In genomic region chr12:21776242-21776641, GRCh38 we compare ENCODE assay signal across 26 cellular contexts. TPM values are rescaled to one million over a fixed set of nuclear protein-coding genes. Genes with fewer than 3 reads are reported as not detected.
DNase-seq lines count a peak whose midpoint lies in the region; ATAC-seq, FAIRE-seq and TF ChIP-seq lines count a peak whose summit lies in the region.
"Had no signal": no experiment of that assay in that cellular context is flagged by ENCODE, and none has a peak within 500 bp of the region (broad histone marks: within the 10 kb centered on the region; RNA-seq: fewer than 3 reads in every experiment).

No MANE protein-coding gene starts in this region.

- H2BK15ac ChIP-seq in mesenchymal stem cell (ENCODE audit: low read depth, poor library complexity, severe bottlenecking), result no peak overlapping the region

- H3K36me3 ChIP-seq in K562 (ENCODE audit: control insufficient read depth, insufficient read depth, low read length), result no peaks in the 10 kb centered on the region; the same call in 2 of the 3 replicates
- H3K36me3 ChIP-seq in heart left ventricle, result peaks cover 0 to 16% (median 0%) of the 10 kb centered on the region in 9 donors
- no peaks in the 10 kb centered on the region for H3K36me3 ChIP-seq in mesenchymal stem cell (ENCODE audit: control insufficient read depth in 1 of 2, insufficient read depth in 2 of 2, low read depth in 1 of 2, low read length in 2 of 2)
- H3K36me3 ChIP-seq in tibial artery, result no peaks in the 10 kb centered on the region
- no peaks in the 10 kb centered on the region for H3K36me3 ChIP-seq in A673 (ENCODE audit: insufficient read depth, low read length, poor library complexity, severe bottlenecking)
- H3K36me3 ChIP-seq: breast epithelium, Peyer's patch, vagina had no signal

- intact Hi-C loops in K562 (cut with micrococcal nuclease) (no loop called here), heart left ventricle (cut with DNase I) (loop anchor here in 6 of 10 donors (5.0 to 10.0 kb wide), 6 partner anchors 36 to 169 kb away; partner anchors contain the start of gene ABCC9 (in 2 of the 6)), tibial artery (cut with DNase I; ENCODE audit: low total_unique reads) (loop anchor here (5.0 kb wide), 1 partner anchor 46 kb away; no protein-coding TSS in a partner anchor), A673 (cut with micrococcal nuclease; ENCODE audit: unreplicated experiment) (no loop called here)

- no peaks in the 10 kb centered on the region for H3K9me1 ChIP-seq in K562 (ENCODE audit: control insufficient read depth, insufficient read depth, low read length)

- peaks cover 0 to 8% of the 10 kb centered on the region in 2 experiments; a peak in 3 of 5 replicates for H3K4me1 ChIP-seq in K562 (replicated peaks in 1 of 2; ENCODE audit: control insufficient read depth in 2 of 2, insufficient read depth in 2 of 2, low read length in 2 of 2)
- peaks cover 0 to 40% (median 5%) of the 10 kb centered on the region in 12 donors for H3K4me1 ChIP-seq in heart left ventricle
- H3K4me1 ChIP-seq in mesenchymal stem cell (ENCODE audit: control insufficient read depth, insufficient read depth, low read depth, low read length), result peaks cover 4% of the 10 kb centered on the region
- H3K4me1 ChIP-seq in tibial artery, result peaks cover 0 to 21% (median 2%) of the 10 kb centered on the region in 4 donors
- no peaks in the 10 kb centered on the region for H3K4me1 ChIP-seq in A673 (ENCODE audit: insufficient read depth, low read length, poor library complexity, severe bottlenecking)
- H3K4me1 ChIP-seq: breast epithelium, Peyer's patch had no signal

- no peak overlapping the region for H4K91ac ChIP-seq in mesenchymal stem cell (ENCODE audit: low read length)

- H3K27me3 ChIP-seq in K562 (ENCODE audit: control insufficient read depth in 2 of 2, insufficient read depth in 2 of 2, low read length in 2 of 2) (no peaks in the 10 kb centered on the region; a peak in 1 of 5 replicates), heart left ventricle (peaks cover 0 to 29% (median 0%) of the 10 kb centered on the region in 9 donors), mesenchymal stem cell (ENCODE audit: control insufficient read depth in 1 of 2, insufficient read depth in 1 of 2, low read length in 2 of 2) (no peaks in the 10 kb centered on the region), tibial artery (no peaks in the 10 kb centered on the region), A673 (replicated peaks; ENCODE audit: insufficient read depth, low read depth, low read length, poor library complexity) (peaks cover 60% of the 10 kb centered on the region)
- H3K27me3 ChIP-seq: breast epithelium, Peyer's patch, vagina had no signal

- H3K4ac ChIP-seq in mesenchymal stem cell (ENCODE audit: low read depth in 1 of 2, low read length in 2 of 2), result no peak overlapping the region

- DNase-seq in K562 (ENCODE audit: extremely low read depth in 1 of 4, low spot score in 3 of 4), result no peak
- peak in 3 of 5 donors; percentile 42 to 69 (median 55) for DNase-seq in heart left ventricle
- no peak for DNase-seq in mesenchymal stem cell
- DNase-seq in tibial artery, result no peak
- no peak for DNase-seq in A673 (ENCODE audit: low spot score)
- DNase-seq: activated CD4-positive, alpha-beta T cell treated with anti-CD3 and anti-CD28 coated beads for 4 hours; activated naive CD8-positive, alpha-beta T cell treated with anti-CD3 and anti-CD28 coated beads, Interleukin-2, amount 50 U/mL, for 24 hours; CD4-positive, alpha-beta T cell; cortex of kidney; DMS153; H7; KBM-7; MM.1S; NCI-H1417 treated with DMSO at 0.1 percent for 48 hours; NCI-H524; Peyer's patch; stimulated activated CD4-positive, alpha-beta T cell treated with anti-CD3 and anti-CD28 coated beads, Interleukin-15, amount 100 ng/mL, for 24 hours; stimulated activated CD8-positive, alpha-beta memory T cell treated with anti-CD3 and anti-CD28 coated beads, Interleukin-4, amount 100 ng/mL, for 48 hours had no signal

- no peak overlapping the region for H3K23ac ChIP-seq in mesenchymal stem cell (ENCODE audit: low read length in 2 of 2)

- TF ChIP-seq RAD21 in K562 (CRISPR knock-in tag; conservative IDR thresholded peaks at IDR 0.05 in 1 of 2, IDR thresholded peaks at IDR 0.05 in 1 of 2), result no peak

- no peak overlapping the region for H4K8ac ChIP-seq in mesenchymal stem cell (ENCODE audit: low read length)

- POLR2A ChIA-PET in K562 (lab: Yijun Ruan, JAX), result interaction anchor here (0.7 kb wide), 1 partner anchor 391 kb away, joined by 3 read pairs; no protein-coding TSS in a partner anchor
- POLR2A ChIA-PET in A673 (lab: Charles Lee; ENCODE audit: low non-redundant PET), result no interaction called here

- no peak overlapping the region for H3K4me3 ChIP-seq in K562
- peak overlapping the region in 3 of 12 donors; percentile 70 to 79 (median 78) for H3K4me3 ChIP-seq in heart left ventricle
- H3K4me3 ChIP-seq in mesenchymal stem cell (ENCODE audit: insufficient read depth in 1 of 2, low read depth in 1 of 2, low read length in 2 of 2), result no peak overlapping the region
- no peak overlapping the region for H3K4me3 ChIP-seq in tibial artery
- H3K4me3 ChIP-seq in A673 (ENCODE audit: low read depth, low read length, poor library complexity, severe bottlenecking), result no peak overlapping the region
- H3K4me3 ChIP-seq: Peyer's patch, vagina had no signal

- H2BK120ac ChIP-seq in mesenchymal stem cell (ENCODE audit: low read depth, low read length), result no peak overlapping the region

- CTCF ChIA-PET in K562 (lab: Yijun Ruan, JAX; ENCODE audit: low intra/inter-chr PET ratio), result no interaction called here
- CTCF ChIA-PET in A673 (lab: Charles Lee), result no interaction called here

- ATAC-seq in K562 (no peak), heart left ventricle (peak in 3 of 4 donors; percentile 38 to 69 (median 43)), HG02840 (IDR thresholded peaks at IDR 0.05; ENCODE audit: low FRiP score, unreplicated experiment) (no peak), GM21619 (IDR thresholded peaks at IDR 0.05; ENCODE audit: unreplicated experiment) (no peak)
- ATAC-seq: activated naive CD8-positive, alpha-beta T cell treated with anti-CD3 and anti-CD28 coated beads, Interleukin-2, amount 50 U/mL, for 24 hours; sciatic nerve had no signal

- H2AFZ ChIP-seq in K562 (ENCODE audit: low read depth, low read length) (peak overlapping the region; percentile 61; the same call in 1 of the 2 replicates), mesenchymal stem cell (ENCODE audit: low read depth, low read length) (no peak overlapping the region)

- no peaks in the 10 kb centered on the region for H3K9me3 ChIP-seq in K562 (replicated peaks; ENCODE audit: control insufficient read depth, insufficient read depth, low read depth, low read length)
- no peaks in the 10 kb centered on the region for H3K9me3 ChIP-seq in heart left ventricle
- no peaks in the 10 kb centered on the region for H3K9me3 ChIP-seq in mesenchymal stem cell (ENCODE audit: control insufficient read depth, low read length)
- H3K9me3 ChIP-seq in tibial artery, result no peaks in the 10 kb centered on the region
- no peaks in the 10 kb centered on the region for H3K9me3 ChIP-seq in A673 (ENCODE audit: low read depth, low read length, poor library complexity, severe bottlenecking)
- H3K9me3 ChIP-seq: breast epithelium, Peyer's patch, vagina had no signal

- BruUV-seq in K562 (replicated peaks; lab: Mats Ljungman, UMichigan) (no TSS peak), A673 (replicated peaks; lab: Mats Ljungman, UMichigan) (no TSS peak)

- H3K9ac ChIP-seq in K562 (ENCODE audit: insufficient read depth in 1 of 2, low read depth in 2 of 2, low read length in 2 of 2) (peak overlapping the region in 1 of 2 experiments; percentile 63; a peak in 1 of 4 replicates), mesenchymal stem cell (ENCODE audit: low read length) (no peak overlapping the region)

- peak overlapping the region; percentile 26; the same call in 2 of the 3 replicates for H3K27ac ChIP-seq in K562 (ENCODE audit: extremely low read depth, low read depth, low read length)
- peak overlapping the region; percentile 81 to 96 (median 92) for H3K27ac ChIP-seq in heart left ventricle
- H3K27ac ChIP-seq in mesenchymal stem cell (ENCODE audit: low read length, poor library complexity, severe bottlenecking), result no peak overlapping the region
- H3K27ac ChIP-seq in tibial artery, result peak overlapping the region; percentile 86 to 89
- no peak overlapping the region for H3K27ac ChIP-seq in A673 (ENCODE audit: low read depth, low read length, poor library complexity, severe bottlenecking)

- no peak for TF ChIP-seq EP300 in K562 (IDR thresholded peaks at IDR 0.05; ENCODE audit: low read length)

- in situ Hi-C loops in K562 (cut with MboI), result no loop called here

- TF ChIP-seq POLR2A in K562 (conservative IDR thresholded peaks at IDR 0.05) (no peak), heart left ventricle (IDR thresholded peaks at IDR 0.05) (no peak)

- no peak overlapping the region for H3K14ac ChIP-seq in mesenchymal stem cell (ENCODE audit: low read length in 2 of 2)

- H3K79me2 ChIP-seq in K562 (ENCODE audit: control insufficient read depth, insufficient read depth, low read length), result peaks cover 5% of the 10 kb centered on the region; the same call in 2 of the 3 replicates

- no peak overlapping the region for H2BK5ac ChIP-seq in mesenchymal stem cell (ENCODE audit: low read depth, low read length, poor library complexity, severe bottlenecking)

- H2AK5ac ChIP-seq in mesenchymal stem cell (ENCODE audit: low read length, severe bottlenecking), result peak overlapping the region; percentile 49

- H2BK12ac ChIP-seq in mesenchymal stem cell (ENCODE audit: low read length in 2 of 2), result no peak overlapping the region

- FAIRE-seq in K562 (lab: Jason Lieb, UNC), result no peak
- FAIRE-seq: G401.6, GM18507 had no signal

- H3K4me2 ChIP-seq in K562 (ENCODE audit: insufficient read depth, low read length) (no peak overlapping the region; the same call in 1 of the 2 replicates), mesenchymal stem cell (ENCODE audit: low read length, poor library complexity, severe bottlenecking) (no peak overlapping the region)

- H3K79me1 ChIP-seq in mesenchymal stem cell (replicated peaks; ENCODE audit: low read length, poor library complexity, severe bottlenecking), result no peaks in the 10 kb centered on the region

- H4K20me1 ChIP-seq in K562 (replicated peaks; ENCODE audit: control insufficient read depth, insufficient read depth, low read length), result no peaks in the 10 kb centered on the region

- TF ChIP-seq CTCF in K562 (IDR thresholded peaks at IDR 0.05 in 2 of 3, conservative IDR thresholded peaks at IDR 0.05 in 1 of 3; ENCODE audit: insufficient read depth in 2 of 3, low read depth in 1 of 3, low read length in 3 of 3) (no peak), heart left ventricle (IDR thresholded peaks at IDR 0.05) (no peak), tibial artery (IDR thresholded peaks at IDR 0.05) (no peak), A673 (conservative IDR thresholded peaks at IDR 0.05; ENCODE audit: low read depth, low read length) (no peak)

- WGBS in K562 (ENCODE audit: insufficient coverage, low coverage, missing lambda C conversion rate), result 35% methylated on average over 3 of the region's 3 CpGs
- 42 to 53% (median 44%) methylated on average over 3 of the region's 3 CpGs for WGBS in heart left ventricle, 4 donors
- WGBS in mesenchymal stem cell, result 97% methylated on average over 2 of the region's 3 CpGs

- no peak overlapping the region for H3K18ac ChIP-seq in mesenchymal stem cell (ENCODE audit: low read depth in 1 of 2, low read length in 2 of 2)

RNA-seq across cellular contexts. Expression of gene KCNJ8, which starts 1.7 kb away (rescaled TPM):
- total RNA-seq in K562 (2011; cell fraction: chromatin; rRNA removed; ENCODE audit: low replicate concordance), result 3.7 and 3.8 TPM in 2 replicates
- total RNA-seq in K562 (2011; cell fraction: nucleolus; rRNA removed), result 3.2 and 3.8 TPM in 2 replicates
- total RNA-seq in K562 (2011; cell fraction: nucleoplasm; rRNA removed), result 3.9 and 4.0 TPM in 2 replicates
- total RNA-seq in K562 (2014; rRNA removed), result 1.3 TPM in 2 replicates
- 1.1 and 1.4 TPM in 2 replicates for total RNA-seq in K562 (2014; rRNA removed; fragmentation: Illumina TruSeq; extraction: Trizol)
- 1.4 and 1.8 TPM in 2 replicates for total RNA-seq in K562 (2015; rRNA removed; fragmentation: Illumina TruSeq; extraction: Trizol)
- 1.3 and 1.5 TPM in 2 replicates for total RNA-seq in K562 (2021)
- polyA plus RNA-seq in K562 (2011; rRNA removed), result 0.58 and 3.6 TPM in 2 replicates
- 0.37 and 2.4 TPM in 2 replicates for polyA plus RNA-seq in K562 (2011; cell fraction: cytosol; rRNA removed)
- 0.62 and 3.0 TPM in 2 replicates for polyA plus RNA-seq in K562 (2011; cell fraction: nucleus; rRNA removed)
- polyA plus RNA-seq in K562 (2012), result 0.91 and 1.2 TPM in 2 replicates
- 1.0 TPM in 2 replicates for polyA plus RNA-seq in K562 (2014; fragmentation: Illumina TruSeq; extraction: Trizol)
- polyA plus RNA-seq in K562 (2014; fragmentation: Nextera tagmentation; extraction: Ambion mirVana), result under 1 TPM; 0.28 to 0.29 TPM
- 0.51 and 1.1 TPM in 2 replicates for polyA plus RNA-seq in K562 (2014; rRNA removed)
- 1.4 and 6.5 TPM in 2 replicates for polyA minus RNA-seq in K562 (2011; rRNA and poly(A)+ RNA removed)
- polyA minus RNA-seq in K562 (2011; cell fraction: cytosol; rRNA and poly(A)+ RNA removed), result 1.7 TPM in 1 of 2 replicates, not detected in the other
- 1.8 and 7.1 TPM in 2 replicates for polyA minus RNA-seq in K562 (2011; cell fraction: nucleus; rRNA and poly(A)+ RNA removed)
- 100 to 1,000 TPM in 1 of 9 donors, 10 to 100 TPM in 8; 42.7 to 147 (median 56.5) TPM for total RNA-seq in heart left ventricle
- 10 to 100 TPM; 17.0 to 89.6 TPM for polyA plus RNA-seq in heart left ventricle
- 0.04 TPM for polyA plus RNA-seq in mesenchymal stem cell (2013, experiment 1 of 2)
- polyA plus RNA-seq in mesenchymal stem cell (2013, experiment 2 of 2), result 0.05 TPM
- total RNA-seq in A673 (2021), result not detected in 2 replicates
- total RNA-seq: CD4-positive, alpha-beta T cell; SK-MEL-5 had no signal

Comparison
In these comparisons a context has a peak if more than half of its experiments do, and no peak if none do; other contexts are left out.
1. ATAC-seq: peak in heart left ventricle (3 of 4); none in K562 (single experiment), HG02840 (single experiment) and GM21619 (single experiment).
2. DNase-seq: peak in heart left ventricle (3 of 5); none in K562 (0 of 4), mesenchymal stem cell (single experiment), tibial artery (0 of 2) and A673 (single experiment).
3. H3K27ac ChIP-seq: peak in K562 (single experiment), heart left ventricle (12 of 12) and tibial artery (2 of 2); none in mesenchymal stem cell (single experiment) and A673 (single experiment).
4. RNA of gene KCNJ8, which starts 1.7 kb away (total RNA-seq): 42.7 to 147 TPM in heart left ventricle; 1.1 to 4.0 TPM in K562 and not detected in A673; every median in the first group is over 4 times any median in the second.
5. intact Hi-C loops: an anchor here in heart left ventricle (5.0 to 10.0 kb wide) and tibial artery (5.0 kb wide); none called in K562 and A673.